8 cellular contexts compared by ENCODE assay signal in the genomic region with DNA sequence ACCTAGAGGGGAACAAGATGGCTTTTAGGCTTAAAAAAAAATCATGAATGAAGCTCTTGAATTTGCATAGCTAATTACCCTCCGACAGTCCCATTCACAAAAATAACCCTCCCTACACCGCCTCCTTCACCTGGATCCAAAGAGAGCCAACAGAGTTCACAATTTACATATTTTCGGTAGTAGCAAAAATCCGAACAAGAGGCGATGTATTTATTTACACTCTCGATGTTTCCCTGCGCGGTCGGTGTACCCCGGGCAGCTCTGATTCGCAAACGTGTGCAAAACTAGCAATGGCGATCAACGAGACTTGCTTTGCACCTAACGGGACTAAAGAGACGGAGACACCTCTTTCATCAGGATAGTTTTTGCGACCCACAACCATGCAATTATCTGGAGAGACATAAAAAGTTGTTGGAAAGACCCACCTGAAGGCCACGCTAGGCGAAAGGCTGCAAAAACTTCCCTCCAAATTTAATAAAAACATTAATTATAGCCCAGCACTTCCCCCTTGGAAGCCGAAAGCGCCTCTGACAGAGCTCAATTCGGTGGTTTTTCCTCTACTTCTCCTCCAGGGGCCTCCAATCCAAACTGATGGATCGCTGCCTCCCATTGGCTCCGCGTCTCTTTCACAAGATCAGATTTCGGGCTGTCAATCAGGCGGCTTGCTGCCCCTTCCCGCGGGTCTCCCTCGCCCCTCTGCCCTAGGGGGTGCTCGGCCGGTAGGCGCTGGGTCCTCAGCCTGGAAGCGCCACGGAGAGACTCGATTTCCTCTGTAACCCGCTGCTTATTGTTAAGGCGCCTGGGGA. TPM values are rescaled to one million over a fixed set of nuclear protein-coding genes. Genes with fewer than 3 reads are reported as not detected.
DNase-seq lines count a peak whose midpoint lies in the region; ATAC-seq, FAIRE-seq and TF ChIP-seq lines count a peak whose summit lies in the region.

A gene (minus strand): TSS at position 529 of the 806 bp plus-strand sequence. CDS start 614 bp downstream, outside the sequence.

- in situ Hi-C loops in gastrocnemius medialis (cut with MboI; ENCODE audit: low sequenced_read_pairs in 4 of 4), result no loop called here

- TF ChIP-seq POLR2A in gastrocnemius medialis (IDR thresholded peaks at IDR 0.05), result no peak

- H3K9me3 ChIP-seq in iPS-20b (ENCODE audit: insufficient read depth, low read depth, low read length) (no peaks in the 10 kb centered on the region), gastrocnemius medialis (no peaks in the 10 kb centered on the region)

- intact Hi-C loops in gastrocnemius medialis (cut with DNase I; ENCODE audit: low total_unique reads), result no loop called here

- H3K27ac ChIP-seq in iPS-20b (ENCODE audit: low read length), result peak within 1 kb of the TSS; percentile 79
- peak within 1 kb of the TSS; percentile 70 to 78 (median 76) for H3K27ac ChIP-seq in gastrocnemius medialis

- H3K27me3 ChIP-seq in bronchial epithelial cell (ENCODE audit: control insufficient read depth, insufficient read depth, low read length), result no peaks in the 10 kb centered on the region
- no peaks in the 10 kb centered on the region for H3K27me3 ChIP-seq in iPS-20b (ENCODE audit: insufficient read depth, low read length)
- peaks cover 0 to 12% (median 0%) of the 10 kb centered on the region in 3 donors for H3K27me3 ChIP-seq in gastrocnemius medialis

- no peak for FAIRE-seq in bronchial epithelial cell (lab: Jason Lieb, UNC)

- H3K4me1 ChIP-seq in iPS-20b (ENCODE audit: insufficient read depth, low read length) (peaks cover 34% of the 10 kb centered on the region; the same call in 1 of the 2 replicates), gastrocnemius medialis (peaks cover 8 to 12% of the 10 kb centered on the region in 2 donors)

- H3K36me3 ChIP-seq in bronchial epithelial cell (ENCODE audit: control insufficient read depth, insufficient read depth, low read length) (no peaks in the 10 kb centered on the region), iPS-20b (ENCODE audit: insufficient read depth, low read depth, low read length) (peaks cover 8% of the 10 kb centered on the region; the same call in 1 of the 2 replicates), gastrocnemius medialis (no peaks in the 10 kb centered on the region)

- DNase-seq in AG10803 (ENCODE audit: low read depth) (peak; percentile 43), HK-2 (ENCODE audit: unreplicated experiment) (peak; percentile 62), NCI-H82 treated with DMSO at 0.1 percent for 48 hours (lab: John Stamatoyannopoulos, UW; ENCODE audit: unreplicated experiment) (peak; percentile 50), bronchial epithelial cell (ENCODE audit: low read depth) (peak; percentile 45), gastrocnemius medialis (peak; percentile 22 to 25), activated gamma-delta T cell treated with Interleukin-2 at 50 U/mL for 16 hours (no peak)

- TF ChIP-seq CTCF in AG10803 (conservative IDR thresholded peaks at IDR 0.05; ENCODE audit: low read length) (peak; percentile 56), bronchial epithelial cell (IDR thresholded peaks at IDR 0.05; ENCODE audit: insufficient read depth, low read length, severe bottlenecking) (peak; percentile 48), gastrocnemius medialis (IDR thresholded peaks at IDR 0.05 in 4 of 5, conservative IDR thresholded peaks at IDR 0.05 in 1 of 5) (peak in 1 of 5 experiments; percentile 13)

- peak; percentile 16 to 30 for ATAC-seq in gastrocnemius medialis
- ATAC-seq in HG02571 (IDR thresholded peaks at IDR 0.05; ENCODE audit: unreplicated experiment), result no peak

- H3K4me3 ChIP-seq in AG10803 (ENCODE audit: low read length) (peak within 1 kb of the TSS; percentile 82), bronchial epithelial cell (ENCODE audit: low read depth, low read length) (peak within 1 kb of the TSS; percentile 58), iPS-20b (ENCODE audit: low read length) (peak within 1 kb of the TSS; percentile 88), gastrocnemius medialis (peak within 1 kb of the TSS; percentile 70 to 76 (median 74))

- H3K9ac ChIP-seq in iPS-20b (ENCODE audit: low read depth, low read length), result peak within 1 kb of the TSS; percentile 91

RNA-seq across cellular contexts. Expression of the gene that starts here (rescaled TPM):
- total RNA-seq in bronchial epithelial cell, result 0.13 and 0.26 TPM in 2 replicates
- 1 to 10 TPM in 2 of 4 donors, under 1 TPM in 2; 0.41 to 2.0 (median 0.83) TPM for total RNA-seq in gastrocnemius medialis

Comparison
In these comparisons a context has a peak if more than half of its experiments do, and no peak if none do; other contexts are left out.
1. Peak in DNase-seq and H3K4me3 ChIP-seq in bronchial epithelial cell; RNA of the gene not detected or under 1 TPM.